In genomic region chr10:44879531-44879899, GRCh38 we compare ENCODE assay signal across 10 cellular contexts. TPM values are rescaled to one million over a fixed set of nuclear protein-coding genes. Genes with fewer than 3 reads are reported as not detected.
DNase-seq lines count a peak whose midpoint lies in the region; ATAC-seq lines count a peak whose summit lies in the region.
"Had no signal": no experiment of that assay in that cellular context is flagged by ENCODE, and none has a peak within 500 bp of the region (broad histone marks: within the 10 kb centered on the region; RNA-seq: fewer than 3 reads in every experiment).

No MANE protein-coding gene starts in this region.

- peak overlapping the region; percentile 77 for H3K4me3 ChIP-seq in adipocyte (ENCODE audit: low read length)
- peak overlapping the region; percentile 45 for H3K4me3 ChIP-seq in right cardiac atrium (ENCODE audit: low read length)

- H3K36me3 ChIP-seq in ES-I3 (ENCODE audit: insufficient read depth, low read length) (no peaks in the 10 kb centered on the region), adipocyte (ENCODE audit: control insufficient read depth, insufficient read depth, low read length, severe bottlenecking) (no peaks in the 10 kb centered on the region)

- H3K9ac ChIP-seq in ES-I3 (ENCODE audit: low read depth, low read length) (peak overlapping the region; percentile 39; the same call in 1 of the 2 replicates), adipocyte (ENCODE audit: low read length) (peak overlapping the region; percentile 77)

- WGBS in right cardiac atrium, result 31% methylated on average over 14 of the region's 14 CpGs

- intact Hi-C loops in right cardiac atrium (cut with DNase I), result loop anchor here in 1 of 4 donors (10.0 kb wide), 1 partner anchor 95 kb away; the partner anchor contains the start of gene DEPP1
- intact Hi-C loops in sciatic nerve (cut with DNase I), result no loop called here

- H3K27ac ChIP-seq in right cardiac atrium (ENCODE audit: low read length), result no peak overlapping the region

- H3K27me3 ChIP-seq in adipocyte (replicated peaks; ENCODE audit: control insufficient read depth, insufficient read depth, low read length) (peaks cover 23% of the 10 kb centered on the region), right cardiac atrium (ENCODE audit: control insufficient read depth, insufficient read depth) (no peaks in the 10 kb centered on the region)

- H3K9me3 ChIP-seq in ES-I3 (ENCODE audit: control insufficient read depth, insufficient read depth, low read length) (0 out of 2 replicates have a peak, but pooled peaks cover 2% of the 10 kb centered on the region), adipocyte (ENCODE audit: control insufficient read depth, low read length) (no peaks in the 10 kb centered on the region), right cardiac atrium (ENCODE audit: control insufficient read depth, low read length) (no peaks in the 10 kb centered on the region)

- ATAC-seq in right cardiac atrium (peak; percentile 20 to 26), sciatic nerve (peak; percentile 39), GM18517 (IDR thresholded peaks at IDR 0.05; ENCODE audit: unreplicated experiment) (no peak), GM19452 (IDR thresholded peaks at IDR 0.05; ENCODE audit: unreplicated experiment) (no peak)

- no peaks in the 10 kb centered on the region for H3K4me1 ChIP-seq in ES-I3 (ENCODE audit: insufficient read depth, low read length)
- peaks cover 16% of the 10 kb centered on the region for H3K4me1 ChIP-seq in adipocyte (ENCODE audit: control insufficient read depth, insufficient read depth, low read length)
- H3K4me1 ChIP-seq in right cardiac atrium (ENCODE audit: control insufficient read depth, insufficient read depth, low read length), result peaks cover 1% of the 10 kb centered on the region

- DNase-seq in adipocyte (ENCODE audit: low read depth), result no peak
- peak in 2 of 3 donors; percentile 35 to 71 for DNase-seq in right cardiac atrium
- DNase-seq in sciatic nerve (ENCODE audit: low spot score), result no peak
- no peak for DNase-seq in cerebellar nuclear complex (lab: John Stamatoyannopoulos, UW)
- no peak for DNase-seq in NCI-H526 (lab: John Stamatoyannopoulos, UW)
- DNase-seq: amniotic stem cell had no signal

RNA-seq across cellular contexts. Expression of gene TMEM72, which starts 31.6 kb away (rescaled TPM):
- total RNA-seq in right cardiac atrium (under 1 TPM in 3 of 4 donors, not detected in 1; 0.23 to 0.71 (median 0.29) TPM), sciatic nerve (not detected)
- 0.14 TPM for polyA plus RNA-seq in right cardiac atrium
- total RNA-seq: M059J had no signal

Comparison
In these comparisons a context has a peak if more than half of its experiments do, and no peak if none do; other contexts are left out.
1. DNase-seq: peak in right cardiac atrium (2 of 3); none in adipocyte (single experiment), sciatic nerve (single experiment), cerebellar nuclear complex (0 of 2) and NCI-H526 (0 of 2).
2. ATAC-seq: peak in right cardiac atrium (2 of 2) and sciatic nerve (single experiment); none in GM18517 (single experiment) and GM19452 (single experiment).